In the genomic region with DNA sequence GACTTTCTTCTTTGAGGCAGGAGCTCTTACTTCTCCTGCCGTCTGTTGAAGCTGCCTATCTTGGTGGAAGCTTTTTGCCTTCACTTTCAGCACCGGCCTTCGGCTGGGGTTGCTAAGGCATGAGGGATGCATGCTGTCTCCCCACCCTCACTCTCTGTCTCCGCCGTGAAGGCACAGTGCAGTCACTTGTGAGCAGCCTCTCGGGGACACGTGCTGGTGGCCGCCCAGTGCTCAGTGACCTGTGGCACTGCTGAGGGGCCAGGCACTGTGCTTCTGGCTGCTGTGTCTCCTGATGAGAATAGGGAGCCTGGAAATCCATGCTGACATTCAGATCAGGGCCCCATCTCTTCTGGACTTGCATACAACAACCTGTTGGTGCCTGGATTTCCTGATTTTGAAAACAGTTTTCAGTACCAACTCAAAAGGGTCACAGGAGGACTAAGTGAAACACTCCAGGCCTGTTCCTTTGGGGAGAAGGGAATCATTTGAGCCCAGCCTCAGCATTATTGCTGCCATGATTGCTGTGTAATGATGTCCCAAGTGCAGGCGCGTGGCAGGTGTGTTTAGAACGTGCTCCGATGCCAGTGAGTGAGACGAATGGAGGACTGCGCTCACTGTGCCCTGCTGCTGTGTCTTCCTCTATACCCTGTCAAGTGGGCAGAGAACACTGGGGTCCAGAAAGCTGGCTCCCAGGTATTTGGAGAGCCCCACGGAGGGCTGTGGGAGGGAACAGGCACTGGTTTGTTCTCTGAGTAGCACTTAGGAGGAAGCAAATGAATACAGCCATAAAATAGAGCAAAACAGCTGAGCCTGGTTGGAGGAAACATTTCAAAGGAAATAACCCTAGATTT, we compare ENCODE assay signal across 1 cellular context.
TF ChIP-seq lines count a peak whose summit lies in the region.

No MANE protein-coding gene starts in this region.

TF ChIP-seq in H1, 55 proteins besides CTCF, POLR2A, EP300 and RAD21:
- TF ChIP-seq POLR2AphosphoS5 (IDR thresholded peaks at IDR 0.05; ENCODE audit: low read depth, low read length), result no peak
- no peak for TF ChIP-seq JUND (IDR thresholded peaks at IDR 0.05; ENCODE audit: low read length)
- TF ChIP-seq, protein P1, sequence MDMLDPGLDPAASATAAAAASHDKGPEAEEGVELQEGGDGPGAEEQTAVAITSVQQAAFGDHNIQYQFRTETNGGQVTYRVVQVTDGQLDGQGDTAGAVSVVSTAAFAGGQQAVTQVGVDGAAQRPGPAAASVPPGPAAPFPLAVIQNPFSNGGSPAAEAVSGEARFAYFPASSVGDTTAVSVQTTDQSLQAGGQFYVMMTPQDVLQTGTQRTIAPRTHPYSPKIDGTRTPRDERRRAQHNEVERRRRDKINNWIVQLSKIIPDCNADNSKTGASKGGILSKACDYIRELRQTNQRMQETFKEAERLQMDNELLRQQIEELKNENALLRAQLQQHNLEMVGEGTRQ (IDR thresholded peaks at IDR 0.05; ENCODE audit: low read length), result no peak
